In the genomic region with DNA sequence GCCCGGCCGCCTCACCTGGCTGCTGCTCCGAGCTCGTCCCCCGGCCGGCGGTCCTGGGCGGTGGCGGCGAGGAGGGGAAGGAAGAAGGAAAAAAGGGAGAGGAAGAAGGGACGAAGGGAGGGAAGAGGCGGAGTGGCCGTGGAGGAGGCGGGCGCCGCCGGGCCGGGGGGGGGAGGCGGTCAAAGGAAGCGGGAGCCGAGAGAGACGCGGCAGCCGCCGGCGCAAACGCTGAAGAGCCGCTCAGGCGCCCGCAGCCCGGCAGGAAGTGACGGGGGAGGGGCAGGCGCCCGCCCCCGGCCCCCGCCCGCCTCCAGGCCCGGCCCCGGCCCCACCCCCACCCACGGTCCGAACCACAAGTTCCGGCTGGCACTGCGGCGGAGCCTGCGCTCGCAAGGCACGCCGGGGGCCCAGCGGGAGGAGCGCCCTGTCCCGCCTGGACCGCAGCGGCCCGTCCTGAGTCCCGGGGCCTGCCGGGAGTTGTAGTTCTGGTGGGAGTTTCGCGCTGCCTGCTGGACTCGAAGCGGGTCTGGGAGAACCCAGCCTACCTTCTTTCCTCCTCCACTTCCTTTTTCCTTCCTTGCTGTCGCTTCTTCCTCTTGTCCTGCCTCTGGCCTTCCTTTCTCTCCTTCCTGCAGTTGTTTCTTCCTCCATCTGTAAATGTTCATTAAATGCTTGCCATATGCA, we compare ENCODE assay signal across 8 cellular contexts. TPM values are rescaled to one million over a fixed set of nuclear protein-coding genes. Genes with fewer than 3 reads are reported as not detected.
DNase-seq lines count a peak whose midpoint lies in the region; ATAC-seq and TF ChIP-seq lines count a peak whose summit lies in the region.

A gene with protein sequence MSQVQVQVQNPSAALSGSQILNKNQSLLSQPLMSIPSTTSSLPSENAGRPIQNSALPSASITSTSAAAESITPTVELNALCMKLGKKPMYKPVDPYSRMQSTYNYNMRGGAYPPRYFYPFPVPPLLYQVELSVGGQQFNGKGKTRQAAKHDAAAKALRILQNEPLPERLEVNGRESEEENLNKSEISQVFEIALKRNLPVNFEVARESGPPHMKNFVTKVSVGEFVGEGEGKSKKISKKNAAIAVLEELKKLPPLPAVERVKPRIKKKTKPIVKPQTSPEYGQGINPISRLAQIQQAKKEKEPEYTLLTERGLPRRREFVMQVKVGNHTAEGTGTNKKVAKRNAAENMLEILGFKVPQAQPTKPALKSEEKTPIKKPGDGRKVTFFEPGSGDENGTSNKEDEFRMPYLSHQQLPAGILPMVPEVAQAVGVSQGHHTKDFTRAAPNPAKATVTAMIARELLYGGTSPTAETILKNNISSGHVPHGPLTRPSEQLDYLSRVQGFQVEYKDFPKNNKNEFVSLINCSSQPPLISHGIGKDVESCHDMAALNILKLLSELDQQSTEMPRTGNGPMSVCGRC (minus strand): TSS at position 234 of the 684 bp plus-strand sequence. CDS start 22,133 bp downstream, outside the sequence.

- DNase-seq in NCI-H2196 treated with DMSO at 0.1 percent for 48 hours (lab: John Stamatoyannopoulos, UW; ENCODE audit: unreplicated experiment), result peak; percentile 94
- peak; percentile 98 to 99 for DNase-seq in T47D (ENCODE audit: low read depth in 1 of 2, low spot score in 1 of 2)

- no peak for TF ChIP-seq CTCF in VCaP (conservative IDR thresholded peaks at IDR 0.05)

- H3K36me3 ChIP-seq in ACC112 (ENCODE audit: insufficient read depth, low read length) (no peaks in the 10 kb centered on the region), iPS-18a (ENCODE audit: control insufficient read depth, low read depth, low read length) (no peaks in the 10 kb centered on the region), skeletal muscle satellite cell (ENCODE audit: insufficient read depth, low read length) (peaks cover 4% of the 10 kb centered on the region)

- H3K9me3 ChIP-seq in iPS-18a (ENCODE audit: control insufficient read depth, low read depth, low read length), result no peaks in the 10 kb centered on the region
- H3K9me3 ChIP-seq in skeletal muscle satellite cell (replicated peaks; ENCODE audit: low read length), result no peaks in the 10 kb centered on the region

- H3K9ac ChIP-seq in iPS-18a (ENCODE audit: low read length) (peak within 1 kb of the TSS; percentile 49), skeletal muscle satellite cell (ENCODE audit: low read depth, low read length) (peak within 1 kb of the TSS; percentile 90)

- H3K4me3 ChIP-seq in ACC112 (ENCODE audit: low read depth, low read length) (peak within 1 kb of the TSS; percentile 84), iPS-18a (ENCODE audit: low read length) (peak within 1 kb of the TSS; percentile 77), skeletal muscle satellite cell (ENCODE audit: low read length) (peak within 1 kb of the TSS; percentile 83)

- H3K27ac ChIP-seq in ACC112 (ENCODE audit: low read depth, low read length) (peak within 1 kb of the TSS; percentile 56; the same call in 1 of the 2 replicates), VCaP (peak within 1 kb of the TSS; percentile 95), iPS-18a (ENCODE audit: low read length) (no peak within 1 kb of the TSS)

- peak; percentile 75 for ATAC-seq in GM18870 (IDR thresholded peaks at IDR 0.05; ENCODE audit: unreplicated experiment)
- ATAC-seq in HG03135 (IDR thresholded peaks at IDR 0.05; ENCODE audit: unreplicated experiment), result peak; percentile 89

- H3K27me3 ChIP-seq in ACC112 (ENCODE audit: insufficient read depth, low read length) (no peaks in the 10 kb centered on the region), iPS-18a (ENCODE audit: control insufficient read depth, insufficient read depth, low read length) (no peaks in the 10 kb centered on the region), skeletal muscle satellite cell (ENCODE audit: control insufficient read depth, insufficient read depth, low read length) (no peaks in the 10 kb centered on the region)

- H3K4me1 ChIP-seq in ACC112 (ENCODE audit: control insufficient read depth, insufficient read depth, low read length, unreplicated experiment) (peaks cover 10% of the 10 kb centered on the region), iPS-18a (ENCODE audit: control insufficient read depth, low read depth, low read length) (peaks cover 9% of the 10 kb centered on the region), skeletal muscle satellite cell (ENCODE audit: control insufficient read depth, insufficient read depth, low read length) (peaks cover 9% of the 10 kb centered on the region)

- H3K79me2 ChIP-seq in ACC112 (ENCODE audit: control insufficient read depth, insufficient read depth, low read length, unreplicated experiment), result peaks cover 48% of the 10 kb centered on the region

- peak within 1 kb of the TSS; percentile 92 for H3K4me2 ChIP-seq in skeletal muscle satellite cell (ENCODE audit: low read length)

- H2AFZ ChIP-seq in ACC112 (ENCODE audit: low read length, unreplicated experiment), result peak within 1 kb of the TSS; percentile 88

- in situ Hi-C loops in T47D (cut with HindIII; ENCODE audit: low pct_unique_long_range_greater_than_20kb, low sequenced_read_pairs), result no loop called here

RNA-seq across cellular contexts. Expression of the gene that starts here (rescaled TPM):
- 44.3 and 47.1 TPM in 2 replicates for total RNA-seq in skeletal muscle satellite cell (2012; rRNA removed)
